In genomic region chr1:65068202-65069011, GRCh38 we compare ENCODE assay signal across 8 cellular contexts.
A peak's percentile ranks its signal among the peaks of the same experiment; 100 is the strongest.
DNase-seq lines count a peak whose midpoint lies in the region; ATAC-seq, FAIRE-seq and TF ChIP-seq lines count a peak whose summit lies in the region.

No MANE protein-coding gene starts in this region.

- ATAC-seq in DND-41 (ENCODE audit: insufficient read depth, low read depth) (no peak; the same call in 1 of the 3 replicates), PC-3 (peak; percentile 14; the same call in 1 of the 2 replicates), left lung (peak; percentile 3)

- H3K4me1 ChIP-seq in DND-41 (ENCODE audit: insufficient read depth, low read length) (peaks cover 29% of the 10 kb centered on the region), PC-3 (ENCODE audit: insufficient read depth, low read length) (peaks cover 8% of the 10 kb centered on the region; the same call in 1 of the 2 replicates), breast epithelium (peaks cover 0 to 6% of the 10 kb centered on the region in 2 donors), left lung (peaks cover 0 to 33% of the 10 kb centered on the region in 2 donors)

- no peaks in the 10 kb centered on the region for H3K9me2 ChIP-seq in PC-3 (replicated peaks; ENCODE audit: low read length)

- FAIRE-seq in H54 (lab: Jason Lieb, UNC), result peak; percentile 27

- intact Hi-C loops in PC-3 (cut with micrococcal nuclease), result loop anchor here (2.0 to 10.0 kb wide), 3 partner anchors 80 to 1176 kb away; partner anchors contain the start of genes AK4, LEPR and LEPROT
- intact Hi-C loops in breast epithelium (cut with DNase I; ENCODE audit: low total_unique reads), result no loop called here
- intact Hi-C loops in left lung (cut with DNase I), result no loop called here

- CTCF ChIA-PET in PC-3 (lab: Charles Lee), result no interaction called here

- H3K4me2 ChIP-seq in DND-41 (ENCODE audit: insufficient read depth, low read length) (peak overlapping the region; percentile 86), PC-3 (ENCODE audit: low read length) (peak overlapping the region; percentile 96)

- no peaks in the 10 kb centered on the region for H3K27me3 ChIP-seq in DND-41 (ENCODE audit: insufficient read depth, low read length, poor library complexity)
- H3K27me3 ChIP-seq in PC-3 (ENCODE audit: low read length), result no peaks in the 10 kb centered on the region
- no peaks in the 10 kb centered on the region for H3K27me3 ChIP-seq in breast epithelium
- no peaks in the 10 kb centered on the region for H3K27me3 ChIP-seq in left lung

- BruUV-seq in PC-3 (replicated peaks; lab: Mats Ljungman, UMichigan), result no TSS peak

- H2AFZ ChIP-seq in DND-41 (ENCODE audit: low read depth, low read length), result peak overlapping the region; percentile 92
- H2AFZ ChIP-seq in PC-3 (ENCODE audit: low read length), result peak overlapping the region; percentile 84

- H3K9ac ChIP-seq in DND-41 (ENCODE audit: low read depth, low read length), result peak overlapping the region; percentile 72
- H3K9ac ChIP-seq in PC-3 (ENCODE audit: low read length), result peak overlapping the region; percentile 67

- no peaks in the 10 kb centered on the region for H3K9me3 ChIP-seq in DND-41 (ENCODE audit: insufficient read depth, low read length, severe bottlenecking)
- H3K9me3 ChIP-seq in PC-3 (ENCODE audit: low read length), result no peaks in the 10 kb centered on the region
- H3K9me3 ChIP-seq in breast epithelium, result no peaks in the 10 kb centered on the region
- H3K9me3 ChIP-seq in left lung, result no peaks in the 10 kb centered on the region

- POLR2A ChIA-PET in PC-3 (lab: Charles Lee; ENCODE audit: unreplicated experiment), result no interaction called here

- H3K36me3 ChIP-seq in DND-41 (ENCODE audit: insufficient read depth, low read length) (no peaks in the 10 kb centered on the region; the same call in 1 of the 2 replicates), PC-3 (ENCODE audit: low read depth, low read length) (no peaks in the 10 kb centered on the region), breast epithelium (no peaks in the 10 kb centered on the region), left lung (no peaks in the 10 kb centered on the region)

- H4K20me1 ChIP-seq in DND-41 (ENCODE audit: insufficient read depth, low read length) (peaks cover 17% of the 10 kb centered on the region; the same call in 1 of the 2 replicates), PC-3 (ENCODE audit: low read length) (no peaks in the 10 kb centered on the region)

- H3K4me3 ChIP-seq in DND-41 (ENCODE audit: low read depth in 1 of 2, low read length in 2 of 2), result peak overlapping the region; percentile 53 to 74
- peak overlapping the region; percentile 79 for H3K4me3 ChIP-seq in PC-3 (ENCODE audit: low read length)
- peak overlapping the region; percentile 87 to 97 (median 93) for H3K4me3 ChIP-seq in breast epithelium
- peak overlapping the region; percentile 69 to 81 for H3K4me3 ChIP-seq in left lung

- peak; percentile 25 for DNase-seq in DND-41
- DNase-seq in H54 (ENCODE audit: insufficient read length, low spot score), result peak; percentile 44
- DNase-seq in PC-3, result peak; percentile 7
- no peak for DNase-seq in breast epithelium (ENCODE audit: low spot score in 2 of 2)
- DNase-seq in left lung, result no peak
- DNase-seq in stromal cell of bone marrow (ENCODE audit: low read depth), result peak; percentile 13
- no peak for DNase-seq in NCI-H226
- DNase-seq in NCI-H2227 (lab: John Stamatoyannopoulos, UW; ENCODE audit: unreplicated experiment), result no peak

- no peaks in the 10 kb centered on the region for H3F3A ChIP-seq in PC-3 (ENCODE audit: low read length, unreplicated experiment)

- H3K27ac ChIP-seq in DND-41 (ENCODE audit: low read length), result peak overlapping the region; percentile 90
- no peak overlapping the region for H3K27ac ChIP-seq in PC-3 (ENCODE audit: low read length)
- peak overlapping the region; percentile 99 to 100 for H3K27ac ChIP-seq in breast epithelium
- peak overlapping the region; percentile 98 to 99 for H3K27ac ChIP-seq in left lung

- no peak for TF ChIP-seq CTCF in DND-41 (IDR thresholded peaks at IDR 0.05; ENCODE audit: borderline replicate concordance, extremely low read depth, low read length, poor library complexity, severe bottlenecking)
- TF ChIP-seq CTCF in PC-3 (conservative IDR thresholded peaks at IDR 0.05; ENCODE audit: low read depth, low read length), result no peak
- no peak for TF ChIP-seq CTCF in breast epithelium (IDR thresholded peaks at IDR 0.05)
- no peak for TF ChIP-seq CTCF in left lung (IDR thresholded peaks at IDR 0.05)

- no peak for TF ChIP-seq POLR2A in H54 (IDR thresholded peaks at IDR 0.05; ENCODE audit: low read depth, low read length)
- no peak for TF ChIP-seq POLR2A in breast epithelium (IDR thresholded peaks at IDR 0.05)

- H3K79me2 ChIP-seq in DND-41 (ENCODE audit: insufficient read depth, low read length), result peaks cover 33% of the 10 kb centered on the region
- H3K79me2 ChIP-seq in PC-3 (ENCODE audit: low read length), result no peaks in the 10 kb centered on the region

Comparison
In these comparisons a context has a peak if more than half of its experiments do, and no peak if none do; other contexts are left out.
1. DNase-seq: peak in DND-41 (single experiment), H54 (single experiment), PC-3 (single experiment) and stromal cell of bone marrow (single experiment); none in breast epithelium (0 of 2), left lung (0 of 2), NCI-H226 (single experiment) and NCI-H2227 (single experiment).
2. Peak in every context shown above with its lines, with median percentiles within 50 percentile points of each other: H3K4me3 ChIP-seq.